ENCODE assay signal across 11 cellular contexts in genomic region chr7:7696458-7697119, GRCh38. TPM values are rescaled to one million over a fixed set of nuclear protein-coding genes. Genes with fewer than 3 reads are reported as not detected.
DNase-seq lines count a peak whose midpoint lies in the region; ATAC-seq, FAIRE-seq and TF ChIP-seq lines count a peak whose summit lies in the region.
"Had no signal": no experiment of that assay in that cellular context is flagged by ENCODE, and none has a peak within 500 bp of the region (broad histone marks: within the 10 kb centered on the region; RNA-seq: fewer than 3 reads in every experiment).

No MANE protein-coding gene starts in this region.

- FAIRE-seq in RCC 7860 (lab: Jason Lieb, UNC) = peak; percentile 57

- H3K27ac Mint-ChIP-seq in HFFc6 (peak overlapping the region; percentile 89), glutamatergic neuron (ENCODE audit: unreplicated experiment) (peak overlapping the region; percentile 89)

- H3K9ac ChIP-seq in skeletal muscle tissue (ENCODE audit: low read depth in 1 of 3, low read length in 3 of 3) = peak overlapping the region in 1 of 3 donors; percentile 3

- H3K27ac ChIP-seq in skeletal muscle tissue (ENCODE audit: low read depth, low read length) = peak overlapping the region; percentile 37

- no peaks in the 10 kb centered on the region for H3K36me3 ChIP-seq in skeletal muscle tissue (ENCODE audit: control insufficient read depth in 3 of 3, insufficient read depth in 3 of 3, low read length in 3 of 3)

- no peaks in the 10 kb centered on the region for H3K27me3 Mint-ChIP-seq in HFFc6 (ENCODE audit: insufficient read depth)
- no peaks in the 10 kb centered on the region for H3K27me3 Mint-ChIP-seq in glutamatergic neuron (ENCODE audit: unreplicated experiment)

- no peaks in the 10 kb centered on the region for H3K27me3 ChIP-seq in skeletal muscle tissue (ENCODE audit: control insufficient read depth in 3 of 3, insufficient read depth in 3 of 3, low read length in 3 of 3)

- POLR2A ChIA-PET in GM10248 (lab: Yijun Ruan, JAX) = no interaction called here

- peak overlapping the region in 1 of 3 donors; percentile 9 for H3K4me3 ChIP-seq in skeletal muscle tissue (ENCODE audit: low read length in 3 of 3)

- H3K4me1 ChIP-seq in skeletal muscle tissue (ENCODE audit: control insufficient read depth in 3 of 3, insufficient read depth in 3 of 3, low read length in 3 of 3) = peaks cover 2 to 11% (median 7%) of the 10 kb centered on the region in 3 donors

- peaks cover 79% of the 10 kb centered on the region for H3K4me1 Mint-ChIP-seq in HFFc6 (ENCODE audit: low read depth)
- peaks cover 18% of the 10 kb centered on the region for H3K4me1 Mint-ChIP-seq in glutamatergic neuron (ENCODE audit: low read depth, unreplicated experiment)

- H3K36me3 Mint-ChIP-seq in HFFc6 (ENCODE audit: low read depth) (peaks cover 8% of the 10 kb centered on the region), glutamatergic neuron (ENCODE audit: unreplicated experiment) (peaks cover 5% of the 10 kb centered on the region)

- no peaks in the 10 kb centered on the region for H3K9me3 Mint-ChIP-seq in HFFc6
- H3K9me3 Mint-ChIP-seq in glutamatergic neuron (ENCODE audit: unreplicated experiment) = no peaks in the 10 kb centered on the region

- H3K9me3 ChIP-seq in skeletal muscle tissue (ENCODE audit: control insufficient read depth in 3 of 3, low read length in 3 of 3) = no peaks in the 10 kb centered on the region

- CTCF ChIA-PET in GM10248 (lab: Yijun Ruan, JAX) = interaction anchor here (0.7 to 2.2 kb wide), 5 partner anchors 9 to 65 kb away, joined by 3 to 8 read pairs (median 3); no protein-coding TSS in a partner anchor

- TF ChIP-seq CTCF in HFFc6 (IDR thresholded peaks at IDR 0.05) = no peak
- no peak for TF ChIP-seq CTCF in glutamatergic neuron (IDR thresholded peaks at IDR 0.05; ENCODE audit: partially characterized antibody, unreplicated experiment)
- no peak for TF ChIP-seq CTCF in GM10248 (IDR thresholded peaks at IDR 0.05; ENCODE audit: control extremely low read depth, extremely low read depth, low read depth, missing control alignments)

- no peak for ATAC-seq in GM21515 (IDR thresholded peaks at IDR 0.05; ENCODE audit: unreplicated experiment)

- DNase-seq in HFFc6 (peak; percentile 27), RCC 7860 (ENCODE audit: low spot score) (peak; percentile 57), glutamatergic neuron (no peak), germinal center (ENCODE audit: low spot score) (no peak), T-helper 2 cell (no peak), GM10248 (ENCODE audit: extremely low spot score) (no peak)
- DNase-seq: activated gamma-delta T cell treated with Interleukin-2 at 50 U/mL for 16 hours, foreskin melanocyte, NCI-H1436 treated with DMSO at 0.1 percent for 48 hours had no signal

- H3K4me3 Mint-ChIP-seq in HFFc6 (peak overlapping the region; percentile 80), glutamatergic neuron (ENCODE audit: unreplicated experiment) (peak overlapping the region; percentile 48)

RNA-seq across cellular contexts. Expression of gene RPA3, which starts 21.8 kb away (rescaled TPM):
- total RNA-seq in HFFc6 (2021; fragmentation: NEBNext Ultra II Directional; extraction: Animal tissue kit (Norgen Biotek cat#: 25700)) = 10 to 100 TPM; 36.7 to 58.0 (median 51.1) TPM
- 20.7 TPM for total RNA-seq in glutamatergic neuron (ENCODE audit: unreplicated experiment)
- 14.1 TPM for total RNA-seq in skeletal muscle tissue

RNA-seq across cellular contexts. Expression of gene UMAD1, which starts 56.0 kb away (rescaled TPM):
- total RNA-seq in HFFc6 (2021; fragmentation: NEBNext Ultra II Directional; extraction: Animal tissue kit (Norgen Biotek cat#: 25700)) = 10 to 100 TPM; 11.6 to 14.6 (median 12.1) TPM
- total RNA-seq in glutamatergic neuron (ENCODE audit: unreplicated experiment) (5.2 TPM), skeletal muscle tissue (5.2 TPM)

Comparison
In these comparisons a context has a peak if more than half of its experiments do, and no peak if none do; other contexts are left out.
1. DNase-seq: peak in HFFc6 (single experiment) and RCC 7860 (single experiment); none in glutamatergic neuron (single experiment), germinal center (single experiment), T-helper 2 cell (0 of 5) and GM10248 (single experiment).